In genomic region chr10:95312264-95312663, GRCh38 we compare ENCODE assay signal across 1 cellular context.
TF ChIP-seq lines count a peak whose summit lies in the region.

No MANE protein-coding gene starts in this region.

TF ChIP-seq in endothelial cell of umbilical vein, 7 proteins besides CTCF, POLR2A, EP300 and RAD21:
- no peak for TF ChIP-seq GATA2 (IDR thresholded peaks at IDR 0.05; ENCODE audit: insufficient read depth, insufficient read length, low read depth, low read length)
- no peak for TF ChIP-seq JUN (IDR thresholded peaks at IDR 0.05; ENCODE audit: borderline replicate concordance, insufficient read depth, insufficient read length, low read depth)
- no peak for TF ChIP-seq POLR2AphosphoS5 (IDR thresholded peaks at IDR 0.05; ENCODE audit: insufficient read depth, low read depth, low read length)
- TF ChIP-seq EZH2 (IDR thresholded peaks at IDR 0.05; ENCODE audit: borderline replicate concordance, low read depth, low read length, severe bottlenecking) = no peak
- no peak for TF ChIP-seq MYC (IDR thresholded peaks at IDR 0.05; ENCODE audit: low read depth, low read length)
- TF ChIP-seq MAX (IDR thresholded peaks at IDR 0.05; ENCODE audit: insufficient read depth, insufficient read length) = no peak
- no peak for TF ChIP-seq FOS (IDR thresholded peaks at IDR 0.05; ENCODE audit: borderline replicate concordance, insufficient read depth, low read length)
